In the genomic region with DNA sequence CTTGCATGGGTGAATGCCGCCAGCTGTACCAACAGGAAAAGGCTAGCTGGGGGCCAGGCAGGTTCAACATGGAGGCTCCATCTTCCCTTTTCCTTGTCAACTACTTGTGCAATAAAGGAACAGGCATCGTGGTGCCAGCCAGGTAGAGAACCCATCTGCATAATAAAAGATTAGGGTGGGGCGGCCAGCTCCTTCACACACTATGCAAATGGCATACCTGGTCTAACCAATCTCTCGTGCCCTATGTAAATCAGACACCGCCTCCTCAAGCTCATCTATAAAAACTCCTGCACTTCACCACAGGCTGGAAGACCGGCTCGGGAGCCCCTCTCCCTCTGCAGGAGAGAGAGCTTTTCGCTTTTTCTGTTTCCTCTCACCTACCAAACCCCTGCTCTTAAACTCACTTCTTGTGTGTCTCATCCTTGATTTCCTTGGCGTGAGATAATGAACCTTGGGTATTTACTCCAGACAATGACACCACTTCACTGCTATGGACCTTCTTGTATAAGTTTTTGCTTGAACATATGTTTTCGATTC, we compare ENCODE assay signal across 25 cellular contexts.
DNase-seq lines count a peak whose midpoint lies in the region; ATAC-seq and TF ChIP-seq lines count a peak whose summit lies in the region.
"Had no signal": no experiment of that assay in that cellular context is flagged by ENCODE, and none has a peak within 500 bp of the region (broad histone marks: within the 10 kb centered on the region; RNA-seq: fewer than 3 reads in every experiment).

No MANE protein-coding gene starts in this region.

- POLR2A ChIA-PET in Caco-2 (lab: Charles Lee), result no interaction called here
- POLR2A ChIA-PET in activated CD8-positive, alpha-beta T cell treated with anti-CD3 and anti-CD28 coated beads, Interleukin-2, amount 10 ng/mL, durations not matched to agents 7 days and 5 days (lab: Charles Lee), result no interaction called here

- no peak overlapping the region for H3K27ac Mint-ChIP-seq in Caco-2 (ENCODE audit: unreplicated experiment)
- no peak overlapping the region for H3K27ac Mint-ChIP-seq in endodermal cell
- H3K27ac Mint-ChIP-seq in activated CD8-positive, alpha-beta T cell treated with anti-CD3 and anti-CD28 coated beads, Interleukin-2, amount 10 ng/mL, durations not matched to agents 7 days and 5 days, result no peak overlapping the region
- no peak overlapping the region for H3K27ac Mint-ChIP-seq in Calu3 (ENCODE audit: unreplicated experiment)
- H3K27ac Mint-ChIP-seq: activated naive CD8-positive, alpha-beta T cell treated with anti-CD3 and anti-CD28 coated beads, Interleukin-2, amount 10 ng/mL, durations not matched to agents 7 days and 5 days; natural killer cell; stimulated activated naive CD8-positive, alpha-beta T cell treated with anti-CD3 and anti-CD28 coated beads, Interleukin-15, Interleukin-2, amounts not matched to agents 100 ng/mL and 50 ng/mL, for 24 hours had no signal

- H3K9me3 Mint-ChIP-seq in Caco-2 (ENCODE audit: unreplicated experiment) (no peaks in the 10 kb centered on the region), endodermal cell (no peaks in the 10 kb centered on the region), Calu3 (ENCODE audit: low read depth, unreplicated experiment) (no peaks in the 10 kb centered on the region)
- no peaks in the 10 kb centered on the region for H3K9me3 Mint-ChIP-seq in activated CD8-positive, alpha-beta T cell treated with anti-CD3 and anti-CD28 coated beads, Interleukin-2, amount 10 ng/mL, durations not matched to agents 7 days and 5 days (ENCODE audit: insufficient read depth)
- H3K9me3 Mint-ChIP-seq: activated naive CD8-positive, alpha-beta T cell treated with anti-CD3 and anti-CD28 coated beads, Interleukin-2, amount 10 ng/mL, durations not matched to agents 7 days and 5 days; central memory CD8-positive, alpha-beta T cell; stimulated activated naive CD8-positive, alpha-beta T cell treated with anti-CD3 and anti-CD28 coated beads, Interleukin-15, Interleukin-2, amounts not matched to agents 100 ng/mL and 50 ng/mL, for 24 hours had no signal

- intact Hi-C loops in Caco-2 (cut with micrococcal nuclease; ENCODE audit: unreplicated experiment), result no loop called here
- intact Hi-C loops in Calu3 (cut with micrococcal nuclease; ENCODE audit: unreplicated experiment), result no loop called here

- H3K27me3 Mint-ChIP-seq in Caco-2 (ENCODE audit: insufficient read depth, unreplicated experiment) (peaks cover 6% of the 10 kb centered on the region), endodermal cell (ENCODE audit: insufficient read depth) (no peaks in the 10 kb centered on the region), Calu3 (ENCODE audit: unreplicated experiment) (peaks cover 62% of the 10 kb centered on the region)
- H3K27me3 Mint-ChIP-seq in activated CD8-positive, alpha-beta T cell treated with anti-CD3 and anti-CD28 coated beads, Interleukin-2, amount 10 ng/mL, durations not matched to agents 7 days and 5 days (ENCODE audit: low read depth), result no peaks in the 10 kb centered on the region
- H3K27me3 Mint-ChIP-seq: stimulated activated naive CD8-positive, alpha-beta T cell treated with anti-CD3 and anti-CD28 coated beads, Interleukin-15, Interleukin-2, amounts not matched to agents 100 ng/mL and 50 ng/mL, for 24 hours had no signal

- 84 to 89% methylated on average over 6 to 10 of the region's 10 CpGs for WGBS in endodermal cell (ENCODE audit: insufficient coverage in 1 of 2, insufficient read length in 1 of 2), 2 experiments

- CTCF ChIA-PET in Caco-2 (lab: Charles Lee) (no interaction called here), Calu3 (lab: Charles Lee) (no interaction called here)
- CTCF ChIA-PET in activated CD8-positive, alpha-beta T cell treated with anti-CD3 and anti-CD28 coated beads, Interleukin-2, amount 10 ng/mL, durations not matched to agents 7 days and 5 days (lab: Charles Lee), result no interaction called here

- H3K9me3 ChIP-seq in Caco-2 (no peaks in the 10 kb centered on the region), endodermal cell (ENCODE audit: control insufficient read depth, low read length) (no peaks in the 10 kb centered on the region)
- H3K9me3 ChIP-seq: ovary, SK-N-SH, vagina had no signal

- H3K9ac ChIP-seq in endodermal cell (ENCODE audit: extremely low read depth, low read length, poor library complexity, severe bottlenecking), result no peak overlapping the region
- H3K9ac ChIP-seq: SK-N-SH had no signal

- no peak overlapping the region for H3K4me3 Mint-ChIP-seq in Caco-2 (ENCODE audit: unreplicated experiment)
- H3K4me3 Mint-ChIP-seq in endodermal cell, result no peak overlapping the region
- H3K4me3 Mint-ChIP-seq in activated CD8-positive, alpha-beta T cell treated with anti-CD3 and anti-CD28 coated beads, Interleukin-2, amount 10 ng/mL, durations not matched to agents 7 days and 5 days, result no peak overlapping the region
- H3K4me3 Mint-ChIP-seq in Calu3 (ENCODE audit: low read depth, unreplicated experiment), result no peak overlapping the region
- H3K4me3 Mint-ChIP-seq: activated naive CD8-positive, alpha-beta T cell treated with anti-CD3 and anti-CD28 coated beads, Interleukin-2, amount 10 ng/mL, durations not matched to agents 7 days and 5 days; CD14-positive monocyte; central memory CD8-positive, alpha-beta T cell; natural killer cell; stimulated activated naive CD8-positive, alpha-beta T cell treated with anti-CD3 and anti-CD28 coated beads, Interleukin-15, Interleukin-2, amounts not matched to agents 100 ng/mL and 50 ng/mL, for 24 hours had no signal

- DNase-seq in Caco-2 (peak; percentile 36 to 40), NCI-H2227 treated with DMSO at 0.1 percent for 48 hours (lab: John Stamatoyannopoulos, UW) (peak; percentile 72), endodermal cell (peak; percentile 79), GM19238 (ENCODE audit: insufficient read length, low spot score) (no peak), Calu3 (no peak), NCI-H524 (lab: John Stamatoyannopoulos, UW) (no peak)
- DNase-seq in activated CD8-positive, alpha-beta T cell treated with anti-CD3 and anti-CD28 coated beads, Interleukin-2, amount 10 ng/mL, durations not matched to agents 7 days and 5 days, result no peak
- DNase-seq: activated effector memory CD4-positive, alpha-beta T cell treated with Interleukin-2 at 50 U/mL for 16 hours; activated naive CD8-positive, alpha-beta T cell treated with anti-CD3 and anti-CD28 coated beads, Interleukin-2, amount 10 ng/mL, durations not matched to agents 7 days and 5 days; activated T-cell treated with anti-CD3 and anti-CD28 coated beads for 4 hours; DND-41; dorsolateral prefrontal cortex; natural killer cell; NCI-H1092; NCI-H2081 treated with DMSO at 0.1 percent for 48 hours; NCI-H774; ovary; SK-N-SH; T-helper 2 cell had no signal

- H3K27ac ChIP-seq in 22Rv1 (no peak overlapping the region), endodermal cell (ENCODE audit: low read depth, low read length) (no peak overlapping the region)
- H3K27ac ChIP-seq: dorsolateral prefrontal cortex, ovary, vagina had no signal

- no peak for ATAC-seq in activated CD8-positive, alpha-beta T cell treated with anti-CD3 and anti-CD28 coated beads, Interleukin-2, amount 10 ng/mL, durations not matched to agents 7 days and 5 days
- ATAC-seq: HepG2, natural killer cell had no signal

- H3K27me3 ChIP-seq in Caco-2 (replicated peaks; ENCODE audit: control insufficient read depth, insufficient read depth, low read length), result no peaks in the 10 kb centered on the region
- no peaks in the 10 kb centered on the region for H3K27me3 ChIP-seq in endodermal cell (ENCODE audit: control insufficient read depth, insufficient read depth, low read length, poor library complexity, severe bottlenecking)
- H3K27me3 ChIP-seq: dorsolateral prefrontal cortex, ovary, vagina had no signal

- TF ChIP-seq CTCF in 22Rv1 (IDR thresholded peaks at IDR 0.05) (peak; percentile 23; the same call in 1 of the 2 replicates), Caco-2 (IDR thresholded peaks at IDR 0.05; ENCODE audit: insufficient read depth in 1 of 2, low read depth in 1 of 2, low read length in 1 of 2, severe bottlenecking in 1 of 2, unreplicated experiment in 1 of 2) (no peak), endodermal cell (conservative IDR thresholded peaks at IDR 0.05) (no peak), Calu3 (IDR thresholded peaks at IDR 0.05; ENCODE audit: unreplicated experiment) (no peak)

- H3K4me1 ChIP-seq in Caco-2 (no peaks in the 10 kb centered on the region), endodermal cell (ENCODE audit: control insufficient read depth, insufficient read depth, low read length) (no peaks in the 10 kb centered on the region)
- H3K4me1 ChIP-seq: vagina had no signal

- no peak overlapping the region for H3K4me3 ChIP-seq in Caco-2 (ENCODE audit: low read depth, low read length)
- H3K4me3 ChIP-seq in endodermal cell (ENCODE audit: low read length), result no peak overlapping the region
- H3K4me3 ChIP-seq: dorsolateral prefrontal cortex, ovary, vagina had no signal

- BruUV-seq in Caco-2 (replicated peaks; lab: Mats Ljungman, UMichigan) (no TSS peak), Calu3 (replicated peaks; lab: Mats Ljungman, UMichigan) (no TSS peak)

- H3K36me3 Mint-ChIP-seq in Caco-2 (ENCODE audit: insufficient read depth, unreplicated experiment) (no peaks in the 10 kb centered on the region), endodermal cell (ENCODE audit: low read depth) (no peaks in the 10 kb centered on the region), Calu3 (ENCODE audit: insufficient read depth, unreplicated experiment) (no peaks in the 10 kb centered on the region)
- H3K36me3 Mint-ChIP-seq in activated CD8-positive, alpha-beta T cell treated with anti-CD3 and anti-CD28 coated beads, Interleukin-2, amount 10 ng/mL, durations not matched to agents 7 days and 5 days (ENCODE audit: low read depth), result no peaks in the 10 kb centered on the region
- H3K36me3 Mint-ChIP-seq: activated naive CD8-positive, alpha-beta T cell treated with anti-CD3 and anti-CD28 coated beads, Interleukin-2, amount 10 ng/mL, durations not matched to agents 7 days and 5 days; CD14-positive monocyte; natural killer cell had no signal

- H3K36me3 ChIP-seq in Caco-2 (ENCODE audit: control insufficient read depth, insufficient read depth, low read length) (no peaks in the 10 kb centered on the region), endodermal cell (ENCODE audit: control insufficient read depth, insufficient read depth, low read length) (no peaks in the 10 kb centered on the region)
- H3K36me3 ChIP-seq: ovary, vagina had no signal

- H3K4me1 Mint-ChIP-seq in Caco-2 (ENCODE audit: low read depth, unreplicated experiment) (no peaks in the 10 kb centered on the region), endodermal cell (no peaks in the 10 kb centered on the region), Calu3 (ENCODE audit: low read depth, unreplicated experiment) (no peaks in the 10 kb centered on the region)
- no peaks in the 10 kb centered on the region for H3K4me1 Mint-ChIP-seq in activated CD8-positive, alpha-beta T cell treated with anti-CD3 and anti-CD28 coated beads, Interleukin-2, amount 10 ng/mL, durations not matched to agents 7 days and 5 days (ENCODE audit: low read depth)
- H3K4me1 Mint-ChIP-seq: activated naive CD8-positive, alpha-beta T cell treated with anti-CD3 and anti-CD28 coated beads, Interleukin-2, amount 10 ng/mL, durations not matched to agents 7 days and 5 days; CD14-positive monocyte; central memory CD8-positive, alpha-beta T cell; natural killer cell had no signal

Comparison
In these comparisons a context has a peak if more than half of its experiments do, and no peak if none do; other contexts are left out.
1. DNase-seq: peak in Caco-2 (2 of 2), NCI-H2227 treated with DMSO at 0.1 percent for 48 hours (single experiment) and endodermal cell (single experiment); none in GM19238 (single experiment), activated CD8-positive, alpha-beta T cell treated with anti-CD3 and anti-CD28 coated beads, Interleukin-2, amount 10 ng/mL, durations not matched to agents 7 days and 5 days (single experiment), Calu3 (single experiment) and NCI-H524 (0 of 2).